Comparison of ENCODE assay signal across 19 cellular contexts in genomic region chr10:117420768-117421167, GRCh38. TPM values are rescaled to one million over a fixed set of nuclear protein-coding genes. Genes with fewer than 3 reads are reported as not detected.
DNase-seq lines count a peak whose midpoint lies in the region; ATAC-seq and TF ChIP-seq lines count a peak whose summit lies in the region.
"Had no signal": no experiment of that assay in that cellular context is flagged by ENCODE, and none has a peak within 500 bp of the region (broad histone marks: within the 10 kb centered on the region; RNA-seq: fewer than 3 reads in every experiment).

No MANE protein-coding gene starts in this region.

- TF ChIP-seq POLR2A in Peyer's patch (IDR thresholded peaks at IDR 0.05), result no peak

- no peaks in the 10 kb centered on the region for H3K9me3 Mint-ChIP-seq in endodermal cell
- H3K9me3 Mint-ChIP-seq: CD4-positive, alpha-beta T cell; HFFc6 had no signal

- H3K27me3 Mint-ChIP-seq in endodermal cell (ENCODE audit: insufficient read depth) (no peaks in the 10 kb centered on the region), T-helper 17 cell (peaks cover 23% of the 10 kb centered on the region)
- H3K27me3 Mint-ChIP-seq: CD4-positive, alpha-beta T cell had no signal

- H3K36me3 Mint-ChIP-seq in endodermal cell (ENCODE audit: low read depth) (no peaks in the 10 kb centered on the region), T-helper 17 cell (ENCODE audit: low read depth) (no peaks in the 10 kb centered on the region)

- 87 to 100% methylated on average over 3 to 5 of the region's 5 CpGs for WGBS in endodermal cell (ENCODE audit: insufficient coverage in 1 of 2, insufficient read length in 1 of 2), 2 experiments

- no peak for ATAC-seq in T-helper 17 cell

- no peaks in the 10 kb centered on the region for H3K27me3 ChIP-seq in endodermal cell (ENCODE audit: control insufficient read depth, insufficient read depth, low read length, poor library complexity, severe bottlenecking)
- H3K27me3 ChIP-seq in Peyer's patch, result no peaks in the 10 kb centered on the region
- H3K27me3 ChIP-seq: BE2C had no signal

- DNase-seq in endodermal cell, result no peak
- peak; percentile 74 for DNase-seq in mucosa of gallbladder (ENCODE audit: low spot score)
- DNase-seq in NAMALWA (ENCODE audit: low spot score), result no peak
- DNase-seq in Peyer's patch, result no peak
- DNase-seq in DMS114 treated with DMSO at 0.1 percent for 48 hours (lab: John Stamatoyannopoulos, UW; ENCODE audit: unreplicated experiment), result no peak
- DNase-seq in T-helper 17 cell, result no peak
- DNase-seq: ACHN; BE2C; C1 segment of cervical spinal cord; Caco-2; CD4-positive, alpha-beta T cell; DMS153; DMS79; GDM1; GM23248; HCEC 1CT; HFFc6 had no signal

- H3K4me1 Mint-ChIP-seq in endodermal cell (peaks cover 32% of the 10 kb centered on the region), T-helper 17 cell (no peaks in the 10 kb centered on the region)

- H3K27ac ChIP-seq in C4-2B, result peak overlapping the region; percentile 38
- no peak overlapping the region for H3K27ac ChIP-seq in HEK293 (ENCODE audit: extremely low read depth, low read depth, low read length)
- no peak overlapping the region for H3K27ac ChIP-seq in endodermal cell (ENCODE audit: low read depth, low read length)
- H3K27ac ChIP-seq in Peyer's patch, result no peak overlapping the region
- H3K27ac ChIP-seq: GM23248 had no signal

- no peak overlapping the region for H3K4me3 ChIP-seq in HEK293 (ENCODE audit: low read depth, low read length)
- H3K4me3 ChIP-seq in endodermal cell (ENCODE audit: low read length), result no peak overlapping the region
- H3K4me3 ChIP-seq in Peyer's patch, result no peak overlapping the region
- H3K4me3 ChIP-seq: GM23248 had no signal

- TF ChIP-seq CTCF in C4-2B (conservative IDR thresholded peaks at IDR 0.05) (no peak), HEK293 (tag by site-specific recombination; IDR thresholded peaks at IDR 0.05) (no peak), endodermal cell (conservative IDR thresholded peaks at IDR 0.05) (no peak), Peyer's patch (IDR thresholded peaks at IDR 0.05) (no peak)

- H3K27ac Mint-ChIP-seq in endodermal cell, result peak overlapping the region; percentile 2
- no peak overlapping the region for H3K27ac Mint-ChIP-seq in T-helper 17 cell
- H3K27ac Mint-ChIP-seq: CD4-positive, alpha-beta T cell; HFFc6 had no signal

- no peaks in the 10 kb centered on the region for H3K36me3 ChIP-seq in HEK293 (ENCODE audit: control insufficient read depth in 2 of 2, insufficient read depth in 1 of 2, low read length in 2 of 2)
- H3K36me3 ChIP-seq in endodermal cell (ENCODE audit: control insufficient read depth, insufficient read depth, low read length), result no peaks in the 10 kb centered on the region
- no peaks in the 10 kb centered on the region for H3K36me3 ChIP-seq in Peyer's patch
- H3K36me3 ChIP-seq: BE2C had no signal

- H3K4me1 ChIP-seq in HEK293 (ENCODE audit: control insufficient read depth, insufficient read depth, low read length), result no peaks in the 10 kb centered on the region
- H3K4me1 ChIP-seq in endodermal cell (ENCODE audit: control insufficient read depth, insufficient read depth, low read length), result peaks cover 6% of the 10 kb centered on the region
- no peaks in the 10 kb centered on the region for H3K4me1 ChIP-seq in Peyer's patch
- H3K4me1 ChIP-seq: BE2C had no signal

- H3K9ac ChIP-seq in endodermal cell (ENCODE audit: extremely low read depth, low read length, poor library complexity, severe bottlenecking), result no peak overlapping the region
- H3K9ac ChIP-seq: GM23248 had no signal

- no peak overlapping the region for H3K4me3 Mint-ChIP-seq in endodermal cell
- H3K4me3 Mint-ChIP-seq in T-helper 17 cell, result no peak overlapping the region
- H3K4me3 Mint-ChIP-seq: CD4-positive, alpha-beta T cell; HFFc6 had no signal

- H3K9me3 ChIP-seq in HEK293 (ENCODE audit: control insufficient read depth, insufficient read depth, low read depth, low read length) (no peaks in the 10 kb centered on the region), endodermal cell (ENCODE audit: control insufficient read depth, low read length) (no peaks in the 10 kb centered on the region), Peyer's patch (peaks cover 0 to 4% (median 0%) of the 10 kb centered on the region in 4 donors), T-helper 17 cell (ENCODE audit: control insufficient read depth, low read length, poor library complexity, severe bottlenecking) (no peaks in the 10 kb centered on the region)
- H3K9me3 ChIP-seq: BE2C, Caco-2 had no signal

- POLR2A ChIA-PET in HEK293 (lab: Yijun Ruan, JAX), result no interaction called here

- CTCF ChIA-PET in HEK293 (lab: Yijun Ruan, JAX), result no interaction called here

TF ChIP-seq in HEK293, 187 proteins besides CTCF, POLR2A, EP300 and RAD21:
- no peak for TF ChIP-seq KLF8 (tag by site-specific recombination; IDR thresholded peaks at IDR 0.05)
- peak; percentile 52 for TF ChIP-seq SETDB1 (IDR thresholded peaks at IDR 0.05; ENCODE audit: insufficient read length, low read length)

RNA-seq across cellular contexts. Expression of gene PDZD8, which starts 45.5 kb away (rescaled TPM):
- total RNA-seq in endodermal cell (10 to 100 TPM; 53.3 to 60.1 TPM), mucosa of gallbladder (97.1 TPM), Peyer's patch (10 to 100 TPM; 50.3 to 91.4 (median 72.0) TPM), T-helper 17 cell (10 to 100 TPM; 18.4 to 29.6 TPM)
- polyA plus RNA-seq in endodermal cell (2013, experiment 1 of 2), result 21.5 TPM
- 19.2 TPM for polyA plus RNA-seq in endodermal cell (2013, experiment 2 of 2)
